In the genomic region with DNA sequence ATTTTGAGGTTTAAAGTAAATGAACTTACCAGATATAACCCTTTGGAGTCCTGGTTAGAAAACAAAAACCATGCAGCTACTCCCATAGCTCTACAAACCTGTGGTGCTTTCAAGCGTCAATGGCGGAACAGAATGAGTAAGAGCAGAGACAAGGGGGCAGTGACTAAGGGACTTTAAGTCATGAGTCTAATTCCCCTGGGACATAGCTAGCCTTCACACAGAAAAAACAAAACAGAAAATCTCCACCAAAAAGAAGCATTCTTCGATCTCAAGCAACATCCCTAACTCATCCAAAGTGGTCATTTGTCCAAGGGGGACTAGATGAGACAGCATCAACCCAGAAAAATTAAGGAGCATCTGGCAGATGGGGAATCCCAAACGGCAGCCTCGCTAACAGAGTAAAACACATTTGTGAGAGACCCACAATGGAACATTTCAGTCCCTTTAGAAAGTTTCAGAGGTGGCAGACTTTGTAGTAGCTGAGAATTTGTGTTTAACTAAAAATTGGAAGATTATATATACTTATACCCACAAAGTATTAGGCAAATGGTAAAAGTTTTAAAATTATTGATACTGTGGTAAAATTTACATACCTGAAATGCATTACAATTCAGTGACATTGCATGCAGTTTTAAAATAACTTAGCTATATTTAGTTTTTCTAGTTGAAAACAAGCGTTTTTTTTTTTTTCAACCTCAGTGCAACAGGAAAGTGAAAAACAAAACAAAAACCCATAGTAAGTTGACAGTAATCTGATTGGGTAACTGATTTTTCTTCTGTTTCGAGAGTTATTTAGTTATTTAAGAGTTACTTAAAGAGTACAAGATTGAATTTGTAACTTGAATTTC, we compare ENCODE assay signal across 9 cellular contexts.
DNase-seq lines count a peak whose midpoint lies in the region; ATAC-seq lines count a peak whose summit lies in the region.
"Had no signal": no experiment of that assay in that cellular context is flagged by ENCODE, and none has a peak within 500 bp of the region (broad histone marks: within the 10 kb centered on the region; RNA-seq: fewer than 3 reads in every experiment).

No MANE protein-coding gene starts in this region.

- H3K18ac ChIP-seq in mesenchymal stem cell (ENCODE audit: low read depth in 1 of 2, low read length in 2 of 2) = no peak overlapping the region

- no peak overlapping the region for H3K4me2 ChIP-seq in mesenchymal stem cell (ENCODE audit: low read length, poor library complexity, severe bottlenecking)

- H2BK120ac ChIP-seq in mesenchymal stem cell (ENCODE audit: low read depth, low read length) = no peak overlapping the region

- no peak overlapping the region for H2AK5ac ChIP-seq in mesenchymal stem cell (ENCODE audit: low read length, severe bottlenecking)

- no peak overlapping the region for H2BK5ac ChIP-seq in mesenchymal stem cell (ENCODE audit: low read depth, low read length, poor library complexity, severe bottlenecking)

- H2BK12ac ChIP-seq in mesenchymal stem cell (ENCODE audit: low read length in 2 of 2) = no peak overlapping the region

- no peaks in the 10 kb centered on the region for H3K9me3 ChIP-seq in mesenchymal stem cell (ENCODE audit: control insufficient read depth, low read length)

- H3K36me3 ChIP-seq in mesenchymal stem cell (ENCODE audit: control insufficient read depth in 1 of 2, insufficient read depth in 2 of 2, low read depth in 1 of 2, low read length in 2 of 2) = no peaks in the 10 kb centered on the region

- WGBS in mesenchymal stem cell = 83% methylated on average over 5 of the region's 7 CpGs

- no peaks in the 10 kb centered on the region for H3K27me3 ChIP-seq in mesenchymal stem cell (ENCODE audit: control insufficient read depth in 1 of 2, insufficient read depth in 1 of 2, low read length in 2 of 2)

- intact Hi-C loops in left colon (cut with DNase I, micrococcal nuclease) (no loop called here), cardiac septum (cut with DNase I) (no loop called here)

- H3K4me3 ChIP-seq in mesenchymal stem cell (ENCODE audit: insufficient read depth in 1 of 2, low read depth in 1 of 2, low read length in 2 of 2) = no peak overlapping the region

- DNase-seq in mesenchymal stem cell (peak; percentile 23), NCI-H345 treated with DMSO at 0.1 percent for 48 hours (lab: John Stamatoyannopoulos, UW; ENCODE audit: unreplicated experiment) (no peak), left colon (no peak), cardiac septum (ENCODE audit: low spot score) (no peak)
- no peak for DNase-seq in activated CD4-positive, CD25-positive, alpha-beta regulatory T cell treated with anti-CD3 and anti-CD28 coated beads, Interleukin-2, amount 50 U/mL, for 72 hours

- H4K8ac ChIP-seq in mesenchymal stem cell (ENCODE audit: low read length) = no peak overlapping the region

- H2AFZ ChIP-seq in mesenchymal stem cell (ENCODE audit: low read depth, low read length) = no peak overlapping the region

- H3K79me1 ChIP-seq in mesenchymal stem cell (replicated peaks; ENCODE audit: low read length, poor library complexity, severe bottlenecking) = no peaks in the 10 kb centered on the region

- no peak overlapping the region for H4K91ac ChIP-seq in mesenchymal stem cell (ENCODE audit: low read length)

- no peak overlapping the region for H2BK15ac ChIP-seq in mesenchymal stem cell (ENCODE audit: low read depth, poor library complexity, severe bottlenecking)

- no peak overlapping the region for H3K23ac ChIP-seq in mesenchymal stem cell (ENCODE audit: low read length in 2 of 2)

- H3K4me1 ChIP-seq in mesenchymal stem cell (ENCODE audit: control insufficient read depth, insufficient read depth, low read depth, low read length) = no peaks in the 10 kb centered on the region

- no peak overlapping the region for H3K14ac ChIP-seq in mesenchymal stem cell (ENCODE audit: low read length in 2 of 2)

- no peak overlapping the region for H3K9ac ChIP-seq in mesenchymal stem cell (ENCODE audit: low read length)

- H3K4ac ChIP-seq in mesenchymal stem cell (ENCODE audit: low read depth in 1 of 2, low read length in 2 of 2) = no peak overlapping the region

- ATAC-seq in GM18867 (IDR thresholded peaks at IDR 0.05; ENCODE audit: unreplicated experiment) (peak; percentile 87), GM21717 (IDR thresholded peaks at IDR 0.05; ENCODE audit: unreplicated experiment) (peak; percentile 88), HG03354 (IDR thresholded peaks at IDR 0.05; ENCODE audit: poor library complexity, severe bottlenecking, unreplicated experiment) (peak; percentile 93), left colon (no peak)
- ATAC-seq: activated naive CD4-positive, alpha-beta T cell treated with anti-CD3 and anti-CD28 coated beads, Interleukin-2, amount 50 U/mL, for 72 hours had no signal

- no peak overlapping the region for H3K27ac ChIP-seq in mesenchymal stem cell (ENCODE audit: low read length, poor library complexity, severe bottlenecking)
